24 cellular contexts compared by ENCODE assay signal in the genomic region with DNA sequence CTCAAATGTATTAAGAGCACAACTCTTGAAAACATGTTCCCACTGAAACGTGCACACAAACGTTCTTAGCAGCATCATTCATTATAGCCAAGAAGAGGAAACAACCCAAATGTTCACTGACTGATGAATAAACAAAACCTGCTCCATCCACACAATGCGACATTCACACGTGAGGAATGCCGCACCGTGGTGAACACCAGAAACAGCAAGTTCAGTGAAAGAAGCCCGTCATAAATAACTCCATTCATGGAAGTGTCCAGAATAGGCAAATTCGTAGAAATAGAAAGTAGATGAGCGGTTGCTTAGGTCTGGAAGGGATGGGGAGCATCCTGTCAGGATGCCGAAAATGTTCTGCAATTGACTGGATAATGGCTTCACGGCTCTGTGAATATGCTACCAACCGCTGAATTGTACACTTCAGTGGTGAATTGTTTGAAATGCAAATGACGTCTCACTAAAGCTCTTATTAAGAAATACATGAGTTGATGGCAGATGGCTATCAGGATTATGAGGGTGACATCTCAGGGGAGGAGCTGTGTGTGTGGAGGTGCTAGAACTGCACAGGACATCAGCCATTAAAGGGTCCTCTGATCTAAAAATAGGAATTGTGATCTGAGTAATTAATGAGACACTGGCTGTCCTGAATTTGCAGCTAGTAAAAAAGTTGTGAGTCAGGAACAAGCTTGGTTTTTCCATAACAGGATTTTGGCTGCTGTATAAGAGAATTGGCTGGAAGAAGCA.
A peak's percentile ranks its signal among the peaks of the same experiment; 100 is the strongest.
DNase-seq lines count a peak whose midpoint lies in the region; ATAC-seq, FAIRE-seq and TF ChIP-seq lines count a peak whose summit lies in the region.
"Had no signal": no experiment of that assay in that cellular context is flagged by ENCODE, and none has a peak within 500 bp of the region (broad histone marks: within the 10 kb centered on the region; RNA-seq: fewer than 3 reads in every experiment).

No MANE protein-coding gene starts in this region.

- H3K27me3 ChIP-seq in HepG2 (ENCODE audit: control insufficient read depth in 1 of 2, insufficient read depth in 2 of 2, low read length in 2 of 2) (no peaks in the 10 kb centered on the region), right lobe of liver (no peaks in the 10 kb centered on the region), OCI-LY1 (ENCODE audit: insufficient read depth, low read length) (no peaks in the 10 kb centered on the region)

- H3K4me3 ChIP-seq in HepG2 (replicated peaks in 1 of 3; ENCODE audit: insufficient read depth in 1 of 3, low read depth in 2 of 3, low read length in 3 of 3) (no peak overlapping the region), right lobe of liver (no peak overlapping the region), OCI-LY1 (ENCODE audit: low read depth, low read length, poor library complexity, severe bottlenecking) (no peak overlapping the region)
- H3K4me3 ChIP-seq: GM23248, SK-N-MC had no signal

- ATAC-seq in HepG2 (no peak), right lobe of liver (no peak), HG03354 (IDR thresholded peaks at IDR 0.05; ENCODE audit: poor library complexity, severe bottlenecking, unreplicated experiment) (no peak), left ventricle myocardium superior (no peak)
- ATAC-seq: PC-3, T-helper 17 cell had no signal

- H3K27ac ChIP-seq in HepG2 (ENCODE audit: extremely low read length, insufficient read depth, low read length) (no peak overlapping the region), right lobe of liver (no peak overlapping the region), OCI-LY1 (ENCODE audit: low read depth, low read length, poor library complexity, severe bottlenecking) (peak overlapping the region; percentile 91)
- H3K27ac ChIP-seq: C4-2B, GM23248, SK-N-MC had no signal

- no peaks in the 10 kb centered on the region for H4K20me1 ChIP-seq in HepG2 (ENCODE audit: insufficient read depth, low read length)
- no peaks in the 10 kb centered on the region for H4K20me1 ChIP-seq in OCI-LY1 (ENCODE audit: insufficient read depth, low read length)

- TF ChIP-seq EP300 in HepG2 (IDR thresholded peaks at IDR 0.05; ENCODE audit: low read depth in 2 of 2, low read length in 2 of 2) (no peak), HepG2 (CRISPR knock-in tag; IDR thresholded peaks at IDR 0.05; ENCODE audit: borderline replicate concordance) (no peak)

- no peak for TF ChIP-seq RAD21 in HepG2 (CRISPR knock-in tag; IDR thresholded peaks at IDR 0.05)

- H3K9me3 ChIP-seq in HepG2 (ENCODE audit: low read length) (no peaks in the 10 kb centered on the region), right lobe of liver (no peaks in the 10 kb centered on the region), OCI-LY1 (ENCODE audit: low read length) (no peaks in the 10 kb centered on the region)

- TF ChIP-seq CTCF in HepG2 (CRISPR knock-in tag; IDR thresholded peaks at IDR 0.05) (no peak), right lobe of liver (IDR thresholded peaks at IDR 0.05) (no peak), OCI-LY1 (IDR thresholded peaks at IDR 0.05; ENCODE audit: low read length) (peak; percentile 44; the same call in 1 of the 2 replicates)

- H3K4me2 ChIP-seq in HepG2 (ENCODE audit: low read depth, low read length): no peak overlapping the region
- peak overlapping the region; percentile 22 for H3K4me2 ChIP-seq in OCI-LY1 (ENCODE audit: low read length)

- no peaks in the 10 kb centered on the region for H3K79me2 ChIP-seq in HepG2 (ENCODE audit: insufficient read depth, low read length)
- H3K79me2 ChIP-seq in OCI-LY1 (ENCODE audit: insufficient read depth, low read length): no peaks in the 10 kb centered on the region

- in situ Hi-C loops in HepG2 (cut with HindIII; ENCODE audit: extremely low pct_ligation_motif_present, low pct_unique_long_range_greater_than_20kb): loop anchor here (25.0 kb wide), 2 partner anchors 99 to 101 kb away; no protein-coding TSS in a partner anchor

- no peak for FAIRE-seq in HepG2 (lab: Jason Lieb, UNC)

- H3K4me1 ChIP-seq in HepG2 (ENCODE audit: insufficient read depth, low read length) (no peaks in the 10 kb centered on the region), right lobe of liver (no peaks in the 10 kb centered on the region), OCI-LY1 (ENCODE audit: insufficient read depth, low read length, severe bottlenecking) (peaks cover 85% of the 10 kb centered on the region)

- no peaks in the 10 kb centered on the region for H3K36me3 ChIP-seq in HepG2 (replicated peaks in 1 of 2; ENCODE audit: control insufficient read depth in 1 of 2, insufficient read depth in 2 of 2, low read length in 2 of 2)
- no peaks in the 10 kb centered on the region for H3K36me3 ChIP-seq in right lobe of liver
- H3K36me3 ChIP-seq in OCI-LY1 (ENCODE audit: insufficient read depth, low read length): no peaks in the 10 kb centered on the region

- 13% methylated on average over 13 of the region's 13 CpGs for WGBS in HepG2 (ENCODE audit: low lambda C conversion rate)
- WGBS in right lobe of liver (ENCODE audit: insufficient coverage, low coverage, low lambda C conversion rate, missing lambda C conversion rate): 54% methylated on average over 13 of the region's 13 CpGs

- TF ChIP-seq POLR2A in HepG2 (IDR thresholded peaks at IDR 0.05; ENCODE audit: insufficient read depth in 1 of 2, low read depth in 2 of 2, low read length in 2 of 2) (no peak), right lobe of liver (IDR thresholded peaks at IDR 0.05) (no peak)

- H2AFZ ChIP-seq in HepG2 (ENCODE audit: low read length) (no peak overlapping the region), OCI-LY1 (ENCODE audit: low read length) (no peak overlapping the region)
- H2AFZ ChIP-seq: GM23248 had no signal

- DNase-seq in HepG2 (ENCODE audit: low spot score) (no peak), right lobe of liver (no peak), medulla oblongata (ENCODE audit: extremely low spot score) (peak; percentile 5), left ventricle myocardium superior (no peak), HUDEP-2 (lab: John Stamatoyannopoulos, UW; ENCODE audit: unreplicated experiment in 76 of 76) (no peak)
- DNase-seq: AML-193; Calu3; CD8-positive, alpha-beta memory T cell; DMS153; GDM1; GM23248; HCEC 1CT; NCI-H1105 treated with DMSO at 0.1 percent for 48 hours; NCI-H2029 treated with DMSO at 0.1 percent for 48 hours; NCI-H226; NCI-H524; PC-3; SHP77; SW 1271; T-helper 17 cell had no signal

- POLR2A ChIA-PET in HepG2 (lab: Yijun Ruan, JAX): no interaction called here

- intact Hi-C loops in HepG2 (cut with micrococcal nuclease; ENCODE audit: unreplicated experiment): no loop called here
- intact Hi-C loops in right lobe of liver (cut with DNase I): no loop called here
- intact Hi-C loops in left ventricle myocardium superior (cut with micrococcal nuclease): no loop called here

- no peaks in the 10 kb centered on the region for H3F3A ChIP-seq in OCI-LY1 (ENCODE audit: insufficient read depth, low read length)

- H3K9me2 ChIP-seq in OCI-LY1 (ENCODE audit: low read depth, low read length): no peaks in the 10 kb centered on the region

- no peak overlapping the region for H3K9ac ChIP-seq in HepG2 (ENCODE audit: insufficient read depth, low read depth, low read length)
- peak overlapping the region; percentile 23; the same call in 1 of the 2 replicates for H3K9ac ChIP-seq in OCI-LY1 (ENCODE audit: low read length)
- H3K9ac ChIP-seq: GM23248 had no signal

- no TSS peak for BruUV-seq in HepG2 (replicated peaks; lab: Mats Ljungman, UMichigan)

- CTCF ChIA-PET in HepG2 (lab: Yijun Ruan, JAX; ENCODE audit: low intra/inter-chr PET ratio, low total read pairs): no interaction called here

TF ChIP-seq in HepG2, 621 proteins besides CTCF, POLR2A, EP300 and RAD21:
- TF ChIP-seq STAG1 (CRISPR knock-in tag; IDR thresholded peaks at IDR 0.05) (peak; percentile 29; the same call in 1 of the 2 replicates), ZNF607 (CRISPR knock-in tag; IDR thresholded peaks at IDR 0.05; ENCODE audit: borderline replicate concordance) (no peak)
